Comparison of ENCODE assay signal across 1 cellular context in genomic region chr3:38598791-38599190, GRCh38.
TF ChIP-seq lines count a peak whose summit lies in the region.

No MANE protein-coding gene starts in this region.

TF ChIP-seq in HepG2, 621 proteins besides CTCF, POLR2A, EP300 and RAD21:
- TF ChIP-seq ZNF547 (CRISPR knock-in tag; IDR thresholded peaks at IDR 0.05) (no peak), ZNF33B (CRISPR knock-in tag; IDR thresholded peaks at IDR 0.05) (no peak), SATB2 (CRISPR knock-in tag; IDR thresholded peaks at IDR 0.05) (no peak), MAFF (IDR thresholded peaks at IDR 0.05; ENCODE audit: low read depth, low read length) (no peak), STAG1 (CRISPR knock-in tag; IDR thresholded peaks at IDR 0.05) (no peak)
- TF ChIP-seq, protein P1, sequence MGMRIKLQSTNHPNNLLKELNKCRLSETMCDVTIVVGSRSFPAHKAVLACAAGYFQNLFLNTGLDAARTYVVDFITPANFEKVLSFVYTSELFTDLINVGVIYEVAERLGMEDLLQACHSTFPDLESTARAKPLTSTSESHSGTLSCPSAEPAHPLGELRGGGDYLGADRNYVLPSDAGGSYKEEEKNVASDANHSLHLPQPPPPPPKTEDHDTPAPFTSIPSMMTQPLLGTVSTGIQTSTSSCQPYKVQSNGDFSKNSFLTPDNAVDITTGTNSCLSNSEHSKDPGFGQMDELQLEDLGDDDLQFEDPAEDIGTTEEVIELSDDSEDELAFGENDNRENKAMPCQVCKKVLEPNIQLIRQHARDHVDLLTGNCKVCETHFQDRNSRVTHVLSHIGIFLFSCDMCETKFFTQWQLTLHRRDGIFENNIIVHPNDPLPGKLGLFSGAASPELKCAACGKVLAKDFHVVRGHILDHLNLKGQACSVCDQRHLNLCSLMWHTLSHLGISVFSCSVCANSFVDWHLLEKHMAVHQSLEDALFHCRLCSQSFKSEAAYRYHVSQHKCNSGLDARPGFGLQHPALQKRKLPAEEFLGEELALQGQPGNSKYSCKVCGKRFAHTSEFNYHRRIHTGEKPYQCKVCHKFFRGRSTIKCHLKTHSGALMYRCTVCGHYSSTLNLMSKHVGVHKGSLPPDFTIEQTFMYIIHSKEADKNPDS (CRISPR knock-in tag; IDR thresholded peaks at IDR 0.05): no peak
